ENCODE assay signal across 8 cellular contexts in the genomic region with DNA sequence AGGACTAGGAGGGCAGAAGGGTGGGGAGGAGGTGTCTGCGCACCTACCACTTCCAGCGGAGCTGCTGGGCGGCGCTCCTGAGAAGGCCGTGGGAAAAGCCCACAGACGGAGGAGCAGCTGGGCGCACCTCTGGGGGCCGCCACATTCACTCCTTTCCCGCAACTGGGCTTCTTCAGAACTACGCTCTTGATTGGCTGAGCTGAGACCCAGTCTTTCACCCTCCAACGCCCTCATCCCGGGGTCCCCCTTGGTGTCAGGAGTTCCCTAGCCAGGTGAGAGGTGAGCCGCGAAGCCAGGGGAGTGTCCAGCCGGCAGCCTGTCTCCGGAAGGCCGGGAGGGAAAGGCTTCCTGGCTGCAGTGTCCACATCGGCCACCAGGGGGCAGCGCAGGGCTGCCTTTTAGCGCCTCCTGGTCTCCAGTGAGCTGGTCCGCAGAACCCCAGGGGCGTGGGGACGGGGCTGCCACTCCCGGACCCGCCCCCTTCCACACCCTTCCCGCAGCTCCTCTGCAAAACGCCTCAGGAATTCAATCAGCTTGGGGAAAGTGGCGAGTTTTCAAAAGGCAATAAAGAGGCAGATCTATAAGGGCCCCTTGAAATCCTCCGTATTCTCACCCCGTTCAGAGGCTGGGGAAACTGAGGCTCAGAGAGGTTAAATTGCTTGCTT.
DNase-seq lines count a peak whose midpoint lies in the region; ATAC-seq lines count a peak whose summit lies in the region.

No MANE protein-coding gene starts in this region.

- peak overlapping the region; percentile 9 to 31 (median 22) for H3K4me3 ChIP-seq in subcutaneous abdominal adipose tissue (ENCODE audit: low read depth in 1 of 5, low read length in 5 of 5)

- H3K9me3 ChIP-seq in subcutaneous abdominal adipose tissue (ENCODE audit: control insufficient read depth in 5 of 5, low read length in 5 of 5): no peaks in the 10 kb centered on the region

- H3K36me3 ChIP-seq in subcutaneous abdominal adipose tissue (ENCODE audit: control insufficient read depth in 5 of 5, insufficient read depth in 5 of 5, low read length in 5 of 5): no peaks in the 10 kb centered on the region

- H3K27ac ChIP-seq in subcutaneous abdominal adipose tissue (ENCODE audit: low read depth, low read length): no peak overlapping the region

- ATAC-seq in GM18511 (IDR thresholded peaks at IDR 0.05; ENCODE audit: unreplicated experiment): peak; percentile 57

- peaks cover 4 to 32% (median 22%) of the 10 kb centered on the region in 5 donors for H3K4me1 ChIP-seq in subcutaneous abdominal adipose tissue (ENCODE audit: control insufficient read depth in 5 of 5, insufficient read depth in 5 of 5, low read length in 5 of 5)

- peak overlapping the region in 2 of 5 donors; percentile 11 to 24 for H3K9ac ChIP-seq in subcutaneous abdominal adipose tissue (ENCODE audit: low read length in 5 of 5)

- H3K27me3 ChIP-seq in subcutaneous abdominal adipose tissue (ENCODE audit: control insufficient read depth in 5 of 5, insufficient read depth in 4 of 5, low read length in 5 of 5): peaks cover 21 to 38% (median 29%) of the 10 kb centered on the region in 5 donors

- DNase-seq in A172 (ENCODE audit: low spot score): peak; percentile 69
- peak; percentile 71 for DNase-seq in KG1 (lab: John Stamatoyannopoulos, UW)
- peak; percentile 50 for DNase-seq in SHP77 treated with DMSO at 0.1 percent for 48 hours (lab: John Stamatoyannopoulos, UW)
- DNase-seq in activated naive CD4-positive, alpha-beta T cell treated with Interleukin-2 at 50 U/mL for 16 hours: peak; percentile 80
- DNase-seq in germinal center (ENCODE audit: low spot score): peak; percentile 87
- peak; percentile 57 for DNase-seq in occipital lobe (lab: John Stamatoyannopoulos, UW)
